In the genomic region with DNA sequence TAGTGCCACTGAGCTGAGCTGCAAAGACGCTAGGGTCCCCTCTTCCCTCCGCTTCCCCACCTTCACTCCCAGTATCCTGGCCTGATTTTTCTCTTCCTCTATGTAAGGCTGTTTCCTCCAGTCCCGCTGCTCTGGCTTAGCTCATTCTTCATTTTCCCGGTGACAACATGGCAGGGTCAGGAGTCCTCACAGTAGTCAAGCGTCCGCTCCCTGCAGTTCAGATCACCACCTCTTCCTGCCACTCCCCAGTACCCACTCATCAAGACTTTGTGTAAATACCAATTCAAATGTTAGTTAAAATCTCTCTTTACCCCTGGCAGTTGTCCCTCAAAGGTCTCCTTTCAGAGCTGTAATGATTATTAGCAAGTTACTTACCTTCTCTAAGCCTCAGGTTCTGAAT, we compare ENCODE assay signal across 16 cellular contexts.
DNase-seq lines count a peak whose midpoint lies in the region; ATAC-seq and TF ChIP-seq lines count a peak whose summit lies in the region.
"Had no signal": no experiment of that assay in that cellular context is flagged by ENCODE, and none has a peak within 500 bp of the region (broad histone marks: within the 10 kb centered on the region; RNA-seq: fewer than 3 reads in every experiment).

No MANE protein-coding gene starts in this region.

- no peaks in the 10 kb centered on the region for H3K4me1 Mint-ChIP-seq in stimulated activated effector memory CD8-positive, alpha-beta T cell treated with anti-CD3 and anti-CD28 coated beads, Interleukin-12 subunit alpha, Interleukin-12 subunit beta, amount 100 ng/mL, for 72 hours
- H3K4me1 Mint-ChIP-seq in CD4-positive, alpha-beta T cell (ENCODE audit: low read depth): no peaks in the 10 kb centered on the region
- H3K4me1 Mint-ChIP-seq: CD4-positive, CD25-positive, alpha-beta regulatory T cell had no signal

- H3K9me3 Mint-ChIP-seq in stimulated activated effector memory CD8-positive, alpha-beta T cell treated with anti-CD3 and anti-CD28 coated beads, Interleukin-12 subunit alpha, Interleukin-12 subunit beta, amount 100 ng/mL, for 72 hours: peaks cover 3% of the 10 kb centered on the region
- H3K9me3 Mint-ChIP-seq in CD4-positive, alpha-beta T cell: no peaks in the 10 kb centered on the region

- no peak for TF ChIP-seq POLR2A in heart left ventricle (IDR thresholded peaks at IDR 0.05)

- no peaks in the 10 kb centered on the region for H3K36me3 Mint-ChIP-seq in stimulated activated effector memory CD8-positive, alpha-beta T cell treated with anti-CD3 and anti-CD28 coated beads, Interleukin-12 subunit alpha, Interleukin-12 subunit beta, amount 100 ng/mL, for 72 hours
- H3K36me3 Mint-ChIP-seq in CD4-positive, alpha-beta T cell (ENCODE audit: low read depth): no peaks in the 10 kb centered on the region
- H3K36me3 Mint-ChIP-seq: CD4-positive, CD25-positive, alpha-beta regulatory T cell had no signal

- CTCF ChIA-PET in CD4-positive, alpha-beta T cell (lab: Charles Lee): no interaction called here

- H3K27ac Mint-ChIP-seq in stimulated activated effector memory CD8-positive, alpha-beta T cell treated with anti-CD3 and anti-CD28 coated beads, Interleukin-12 subunit alpha, Interleukin-12 subunit beta, amount 100 ng/mL, for 72 hours: no peak overlapping the region
- H3K27ac Mint-ChIP-seq in CD4-positive, alpha-beta T cell: no peak overlapping the region
- H3K27ac Mint-ChIP-seq: CD4-positive, CD25-positive, alpha-beta regulatory T cell had no signal

- TF ChIP-seq CTCF in left lung (IDR thresholded peaks at IDR 0.05) (no peak), heart left ventricle (IDR thresholded peaks at IDR 0.05) (no peak)
- no peak for TF ChIP-seq CTCF in CD4-positive, alpha-beta T cell (IDR thresholded peaks at IDR 0.05)

- H3K27me3 ChIP-seq in left lung (no peaks in the 10 kb centered on the region), heart left ventricle (no peaks in the 10 kb centered on the region)
- H3K27me3 ChIP-seq in CD4-positive, alpha-beta T cell (ENCODE audit: control insufficient read depth, insufficient read depth, low read length): no peaks in the 10 kb centered on the region
- H3K27me3 ChIP-seq: BLaER1 treated with 17β-estradiol and CSF1 and Interleukin-3, amounts not matched to agents 10 nM and 100 nM had no signal

- 75 to 82% (median 77%) methylated on average over 5 to 6 of the region's 6 CpGs for WGBS in heart left ventricle, 4 donors

- DNase-seq in NCI-H345 (lab: John Stamatoyannopoulos, UW) (peak; percentile 4), NCI-H345 treated with DMSO at 0.1 percent for 48 hours (lab: John Stamatoyannopoulos, UW; ENCODE audit: unreplicated experiment) (no peak), NCI-H748 treated with DMSO at 0.1 percent for 48 hours (lab: John Stamatoyannopoulos, UW) (peak; percentile 64), left lung (no peak), heart left ventricle (no peak)
- no peak for DNase-seq in stimulated activated effector memory CD8-positive, alpha-beta T cell treated with anti-CD3 and anti-CD28 coated beads, Interleukin-12 subunit alpha, Interleukin-12 subunit beta, amount 100 ng/mL, for 72 hours (ENCODE audit: low spot score in 2 of 2)
- no peak for DNase-seq in CD4-positive, alpha-beta T cell
- DNase-seq: ACHN; CD4-positive, CD25-positive, alpha-beta regulatory T cell; DMS79; GOT3 had no signal

- POLR2A ChIA-PET in CD4-positive, alpha-beta T cell (lab: Charles Lee): no interaction called here

- intact Hi-C loops in left lung (cut with DNase I): no loop called here
- intact Hi-C loops in CD4-positive, alpha-beta T cell (cut with DNase I, micrococcal nuclease): no loop called here
- intact Hi-C loops in heart left ventricle (cut with DNase I): no loop called here

- peaks cover 22% of the 10 kb centered on the region for H3K27me3 Mint-ChIP-seq in CD4-positive, alpha-beta T cell
- H3K27me3 Mint-ChIP-seq: CD4-positive, CD25-positive, alpha-beta regulatory T cell had no signal

- H3K4me1 ChIP-seq in left lung (peaks cover 0 to 4% of the 10 kb centered on the region in 2 donors), heart left ventricle (peaks cover 0 to 6% (median 0%) of the 10 kb centered on the region in 12 donors)
- H3K4me1 ChIP-seq: BLaER1 treated with 17β-estradiol and CSF1 and Interleukin-3, amounts not matched to agents 10 nM and 100 nM; HAP-1 had no signal

- H3K36me3 ChIP-seq in left lung: no peaks in the 10 kb centered on the region
- H3K36me3 ChIP-seq in heart left ventricle: no peaks in the 10 kb centered on the region
- H3K36me3 ChIP-seq: BLaER1 treated with 17β-estradiol and CSF1 and Interleukin-3, amounts not matched to agents 10 nM and 100 nM; HAP-1 had no signal

- H3K4me3 ChIP-seq in left lung (no peak overlapping the region), heart left ventricle (no peak overlapping the region)
- H3K4me3 ChIP-seq: BLaER1 treated with 17β-estradiol and CSF1 and Interleukin-3, amounts not matched to agents 10 nM and 100 nM; GM12878; HAP-1 had no signal

- no peaks in the 10 kb centered on the region for H3K9me3 ChIP-seq in left lung
- no peaks in the 10 kb centered on the region for H3K9me3 ChIP-seq in CD4-positive, alpha-beta T cell (ENCODE audit: control insufficient read depth, low read length)
- H3K9me3 ChIP-seq in heart left ventricle: no peaks in the 10 kb centered on the region
- H3K9me3 ChIP-seq: BLaER1 treated with 17β-estradiol and CSF1 and Interleukin-3, amounts not matched to agents 10 nM and 100 nM; HAP-1 had no signal

- no peak overlapping the region for H3K4me3 Mint-ChIP-seq in stimulated activated effector memory CD8-positive, alpha-beta T cell treated with anti-CD3 and anti-CD28 coated beads, Interleukin-12 subunit alpha, Interleukin-12 subunit beta, amount 100 ng/mL, for 72 hours
- H3K4me3 Mint-ChIP-seq in CD4-positive, alpha-beta T cell: no peak overlapping the region
- H3K4me3 Mint-ChIP-seq: CD4-positive, CD25-positive, alpha-beta regulatory T cell had no signal

- H3K27ac ChIP-seq in left lung: no peak overlapping the region
- no peak overlapping the region for H3K27ac ChIP-seq in CD4-positive, alpha-beta T cell (ENCODE audit: low read depth, low read length)
- H3K27ac ChIP-seq in heart left ventricle: no peak overlapping the region
- H3K27ac ChIP-seq: BLaER1 treated with 17β-estradiol and CSF1 and Interleukin-3, amounts not matched to agents 10 nM and 100 nM; HL-60 had no signal

- ATAC-seq in left lung (peak; percentile 93), HG03097 (IDR thresholded peaks at IDR 0.05; ENCODE audit: low FRiP score, unreplicated experiment) (no peak), heart left ventricle (no peak)
- peak; percentile 37 for ATAC-seq in stimulated activated effector memory CD8-positive, alpha-beta T cell treated with anti-CD3 and anti-CD28 coated beads, Interleukin-12 subunit alpha, Interleukin-12 subunit beta, amount 100 ng/mL, for 72 hours
- no peak for ATAC-seq in CD4-positive, alpha-beta T cell (ENCODE audit: poor library complexity)
- ATAC-seq: GM12878 had no signal

Comparison
In these comparisons a context has a peak if more than half of its experiments do, and no peak if none do; other contexts are left out.
1. DNase-seq: peak in NCI-H345 (single experiment) and NCI-H748 treated with DMSO at 0.1 percent for 48 hours (single experiment); none in NCI-H345 treated with DMSO at 0.1 percent for 48 hours (single experiment), left lung (0 of 2), stimulated activated effector memory CD8-positive, alpha-beta T cell treated with anti-CD3 and anti-CD28 coated beads, Interleukin-12 subunit alpha, Interleukin-12 subunit beta, amount 100 ng/mL, for 72 hours (0 of 2), CD4-positive, alpha-beta T cell (0 of 10) and heart left ventricle (0 of 5).
2. ATAC-seq: peak in left lung (single experiment) and stimulated activated effector memory CD8-positive, alpha-beta T cell treated with anti-CD3 and anti-CD28 coated beads, Interleukin-12 subunit alpha, Interleukin-12 subunit beta, amount 100 ng/mL, for 72 hours (single experiment); none in HG03097 (single experiment), CD4-positive, alpha-beta T cell (single experiment) and heart left ventricle (0 of 4).